In genomic region chr11:12502041-12502440, GRCh38 we compare ENCODE assay signal across 1 cellular context.
TF ChIP-seq lines count a peak whose summit lies in the region.

No MANE protein-coding gene starts in this region.

TF ChIP-seq in A549, 52 proteins besides CTCF, POLR2A, EP300 and RAD21 (continued from another document):
- TF ChIP-seq MAX (IDR thresholded peaks at IDR 0.05) (no peak), ATOH8 (CRISPR knock-in tag; IDR thresholded peaks at IDR 0.05; ENCODE audit: low read depth) (no peak), NPAS2 (CRISPR knock-in tag; IDR thresholded peaks at IDR 0.05; ENCODE audit: borderline replicate concordance) (no peak), NR3C1 (IDR thresholded peaks at IDR 0.05) (no peak)
